Comparison of ENCODE assay signal across 8 cellular contexts in genomic region chr2:130756041-130756720, GRCh38. TPM values are rescaled to one million over a fixed set of nuclear protein-coding genes. Genes with fewer than 3 reads are reported as not detected.
DNase-seq lines count a peak whose midpoint lies in the region; ATAC-seq and TF ChIP-seq lines count a peak whose summit lies in the region.

No MANE protein-coding gene starts in this region.

- H4K20me1 ChIP-seq in hepatocyte (ENCODE audit: insufficient read depth, poor library complexity, severe bottlenecking): no peaks in the 10 kb centered on the region

- H3K27me3 ChIP-seq in hepatocyte: peaks cover 39% of the 10 kb centered on the region

- H3K27me3 Mint-ChIP-seq in activated T-cell treated with anti-CD3 and anti-CD28 coated beads, Interleukin-2, amount 50 U/mL, for 72 hours (ENCODE audit: low read depth): peaks cover 57% of the 10 kb centered on the region

- peak overlapping the region; percentile 42 for H3K4me3 ChIP-seq in hepatocyte

- H3K9me3 Mint-ChIP-seq in activated T-cell treated with anti-CD3 and anti-CD28 coated beads, Interleukin-2, amount 50 U/mL, for 72 hours: no peaks in the 10 kb centered on the region

- H3K4me1 Mint-ChIP-seq in activated T-cell treated with anti-CD3 and anti-CD28 coated beads, Interleukin-2, amount 50 U/mL, for 72 hours (ENCODE audit: low read depth): no peaks in the 10 kb centered on the region

- H3K27ac Mint-ChIP-seq in activated T-cell treated with anti-CD3 and anti-CD28 coated beads, Interleukin-2, amount 50 U/mL, for 72 hours: no peak overlapping the region

- H3K9me2 ChIP-seq in hepatocyte (replicated peaks; ENCODE audit: insufficient read depth): no peaks in the 10 kb centered on the region

- DNase-seq in DMS53 (lab: John Stamatoyannopoulos, UW) (peak; percentile 43), hepatocyte (ENCODE audit: low spot score) (peak; percentile 81), NCI-H1048 (lab: John Stamatoyannopoulos, UW) (no peak), NCI-H128 (lab: John Stamatoyannopoulos, UW; ENCODE audit: unreplicated experiment) (no peak)
- peak in 1 of 2 donors; percentile 22 for DNase-seq in activated T-cell treated with anti-CD3 and anti-CD28 coated beads, Interleukin-2, amount 50 U/mL, for 72 hours
- DNase-seq in stimulated activated CD8-positive, alpha-beta memory T cell treated with anti-CD3 and anti-CD28 coated beads, Interleukin-4, amount 100 ng/mL, for 48 hours: peak; percentile 46
- DNase-seq in NK-92 treated with Interleukin-12 subunit alpha and Interleukin-12 subunit beta, amount 100 ng/mL, for 24 hours (lab: John Stamatoyannopoulos, UW): no peak

- H3K4me1 ChIP-seq in hepatocyte (ENCODE audit: insufficient read depth): no peaks in the 10 kb centered on the region

- peak; percentile 38 for ATAC-seq in HG02798 (IDR thresholded peaks at IDR 0.05; ENCODE audit: poor library complexity, unreplicated experiment)
- peak; percentile 62 to 75 for ATAC-seq in activated T-cell treated with anti-CD3 and anti-CD28 coated beads, Interleukin-2, amount 50 U/mL, for 72 hours (replicated peaks in 1 of 2)

- no peaks in the 10 kb centered on the region for H3K79me2 ChIP-seq in hepatocyte

- peaks cover 0 to 5% of the 10 kb centered on the region in 2 donors for H3K36me3 Mint-ChIP-seq in activated T-cell treated with anti-CD3 and anti-CD28 coated beads, Interleukin-2, amount 50 U/mL, for 72 hours (ENCODE audit: insufficient read depth in 2 of 2)

- H3K9me3 ChIP-seq in hepatocyte (ENCODE audit: low read depth): no peaks in the 10 kb centered on the region

- H2AFZ ChIP-seq in hepatocyte: no peak overlapping the region

- no peak for TF ChIP-seq CTCF in hepatocyte (IDR thresholded peaks at IDR 0.05; ENCODE audit: poor library complexity)

- no peaks in the 10 kb centered on the region for H3K36me3 ChIP-seq in hepatocyte (replicated peaks; ENCODE audit: insufficient read depth, low read depth)

- H3K27ac ChIP-seq in hepatocyte: peak overlapping the region; percentile 77

- H3K4me3 Mint-ChIP-seq in activated T-cell treated with anti-CD3 and anti-CD28 coated beads, Interleukin-2, amount 50 U/mL, for 72 hours: no peak overlapping the region

- under 1% methylated on average over 24 of the region's 77 CpGs for WGBS in hepatocyte (ENCODE audit: low lambda C conversion rate, missing lambda C conversion rate)

- peak overlapping the region; percentile 97 for H3K4me2 ChIP-seq in hepatocyte

RNA-seq across cellular contexts. Expression of gene AMER3, which starts 0.8 kb away (rescaled TPM):
- total RNA-seq in activated T-cell treated with anti-CD3 and anti-CD28 coated beads, Interleukin-2, amount 50 U/mL, for 72 hours: not detected
- total RNA-seq in hepatocyte: 1.00 and 1.4 TPM in 2 replicates
- polyA plus RNA-seq in hepatocyte: 0.05 and 0.50 TPM in 2 replicates

RNA-seq across cellular contexts. Expression of gene GPR148, which starts 27.3 kb away (rescaled TPM):
- not detected for total RNA-seq in activated T-cell treated with anti-CD3 and anti-CD28 coated beads, Interleukin-2, amount 50 U/mL, for 72 hours
- not detected in 2 replicates for total RNA-seq in hepatocyte
- not detected in 2 replicates for polyA plus RNA-seq in hepatocyte

Comparison
In these comparisons a context has a peak if more than half of its experiments do, and no peak if none do; other contexts are left out.
1. DNase-seq: peak in DMS53 (single experiment), hepatocyte (single experiment) and stimulated activated CD8-positive, alpha-beta memory T cell treated with anti-CD3 and anti-CD28 coated beads, Interleukin-4, amount 100 ng/mL, for 48 hours (single experiment); none in NCI-H1048 (single experiment), NK-92 treated with Interleukin-12 subunit alpha and Interleukin-12 subunit beta, amount 100 ng/mL, for 24 hours (single experiment) and NCI-H128 (single experiment).